10 cellular contexts compared by ENCODE assay signal in genomic region chr7:80277434-80278427, GRCh38.
A peak's percentile ranks its signal among the peaks of the same experiment; 100 is the strongest.
DNase-seq lines count a peak whose midpoint lies in the region; ATAC-seq, FAIRE-seq and TF ChIP-seq lines count a peak whose summit lies in the region.
"Had no signal": no experiment of that assay in that cellular context is flagged by ENCODE, and none has a peak within 500 bp of the region (broad histone marks: within the 10 kb centered on the region; RNA-seq: fewer than 3 reads in every experiment).

No MANE protein-coding gene starts in this region.

- ATAC-seq in HG03097 (IDR thresholded peaks at IDR 0.05; ENCODE audit: low FRiP score, unreplicated experiment) (no peak), HG03378 (IDR thresholded peaks at IDR 0.05; ENCODE audit: unreplicated experiment) (no peak)

- no peak for FAIRE-seq in bronchial epithelial cell (lab: Jason Lieb, UNC)

- 87 to 100% methylated on average over 1 to 2 of the region's 6 CpGs for WGBS in mesodermal cell (ENCODE audit: insufficient coverage in 2 of 2), 2 experiments

- H3K9me3 ChIP-seq in mesodermal cell (ENCODE audit: control insufficient read depth, low read length) = no peaks in the 10 kb centered on the region

- no peaks in the 10 kb centered on the region for H3K4me1 ChIP-seq in mesodermal cell (ENCODE audit: control insufficient read depth, insufficient read depth, low read length, poor library complexity, severe bottlenecking)

- DNase-seq in AG08395 (ENCODE audit: low spot score) (peak; percentile 27), LHCN-M2 (ENCODE audit: low read depth) (peak; percentile 82), bronchial epithelial cell (ENCODE audit: low read depth) (peak; percentile 88), T-helper 2 cell (no peak), SIG-M5 treated with dmso at 0.1 percent for 504 hours (lab: John Stamatoyannopoulos, UW; ENCODE audit: unreplicated experiment) (no peak)
- DNase-seq: CD4-positive, alpha-beta memory T cell; stimulated activated CD4-positive, alpha-beta T cell treated with anti-CD3 and anti-CD28 coated beads, Interleukin-4, amount 100 ng/mL, for 4 hours had no signal

- H3K4me3 ChIP-seq in bronchial epithelial cell (ENCODE audit: low read depth, low read length) (no peak overlapping the region), mesodermal cell (ENCODE audit: extremely low read depth, insufficient read depth, low read length, poor library complexity, severe bottlenecking) (no peak overlapping the region)

- no peaks in the 10 kb centered on the region for H3K36me3 ChIP-seq in bronchial epithelial cell (ENCODE audit: control insufficient read depth, insufficient read depth, low read length)
- no peaks in the 10 kb centered on the region for H3K36me3 ChIP-seq in mesodermal cell (ENCODE audit: control insufficient read depth, insufficient read depth, low read length)

- peak overlapping the region; percentile 18 for H3K27ac ChIP-seq in mesodermal cell (ENCODE audit: low read depth, low read length, severe bottlenecking)

- TF ChIP-seq CTCF in bronchial epithelial cell (IDR thresholded peaks at IDR 0.05; ENCODE audit: insufficient read depth, low read length, severe bottlenecking) = no peak

- H3K27me3 ChIP-seq in bronchial epithelial cell (ENCODE audit: control insufficient read depth, insufficient read depth, low read length) = no peaks in the 10 kb centered on the region

Comparison
In these comparisons a context has a peak if more than half of its experiments do, and no peak if none do; other contexts are left out.
1. DNase-seq: peak in AG08395 (single experiment), LHCN-M2 (single experiment) and bronchial epithelial cell (single experiment); none in T-helper 2 cell (0 of 5) and SIG-M5 treated with dmso at 0.1 percent for 504 hours (single experiment).